Comparison of ENCODE assay signal across 9 cellular contexts in the genomic region with DNA sequence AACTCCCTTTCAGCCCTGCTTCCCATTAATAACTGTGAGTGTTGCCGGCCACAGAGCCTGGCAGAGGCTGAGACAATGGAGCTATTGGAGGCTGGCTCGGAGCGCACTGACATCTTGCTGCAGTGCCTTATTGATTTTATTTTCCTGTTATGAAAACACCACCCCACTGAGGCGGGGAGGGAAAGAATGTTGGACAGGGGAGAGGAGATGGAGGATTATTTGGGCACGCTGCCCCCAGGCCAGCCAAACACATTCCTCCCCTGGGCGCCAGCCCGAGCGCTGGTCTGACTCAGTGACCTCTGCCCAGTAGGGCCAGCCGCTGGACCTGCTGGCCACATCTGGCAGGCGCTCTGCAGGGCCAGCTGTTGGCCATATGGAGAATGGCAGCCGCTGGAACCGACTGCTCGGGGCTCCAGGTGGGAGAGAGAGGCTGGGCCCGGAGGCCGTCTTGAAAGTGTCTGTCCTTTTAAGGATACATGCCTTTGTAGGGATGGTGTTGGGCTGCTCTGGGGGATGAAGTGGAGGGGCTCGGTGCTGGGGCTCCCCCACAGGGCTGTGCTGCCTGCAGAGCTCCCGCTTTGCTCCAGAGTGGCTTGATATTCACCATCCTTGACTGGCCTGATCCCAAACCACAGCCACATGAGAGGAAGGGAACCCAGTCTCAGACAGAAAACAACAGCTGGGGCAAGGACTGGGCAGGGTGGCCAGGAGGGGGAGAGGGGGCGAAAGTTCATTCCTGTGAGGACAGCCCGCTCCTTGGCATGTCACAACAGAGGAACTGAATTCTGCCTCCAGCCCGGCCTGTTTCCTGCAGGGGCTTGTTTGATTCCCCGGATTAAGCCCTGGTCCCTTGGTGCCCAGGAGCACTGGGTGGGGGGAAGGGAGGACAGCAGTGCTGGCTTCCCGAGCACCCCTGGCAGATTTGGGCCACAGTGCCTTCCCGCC.
DNase-seq lines count a peak whose midpoint lies in the region; TF ChIP-seq lines count a peak whose summit lies in the region.
"Had no signal": no experiment of that assay in that cellular context is flagged by ENCODE, and none has a peak within 500 bp of the region (broad histone marks: within the 10 kb centered on the region; RNA-seq: fewer than 3 reads in every experiment).

No MANE protein-coding gene starts in this region.

- H3K9me3 ChIP-seq in fibroblast of lung (ENCODE audit: control insufficient read depth, insufficient read depth, low read depth, low read length) (no peaks in the 10 kb centered on the region), muscle layer of duodenum (ENCODE audit: control insufficient read depth in 1 of 2, low read length in 2 of 2) (no peaks in the 10 kb centered on the region)

- H3K27ac ChIP-seq in fibroblast of lung (ENCODE audit: insufficient read depth, low read length), result peak overlapping the region; percentile 5
- peak overlapping the region; percentile 48 for H3K27ac ChIP-seq in muscle layer of duodenum (ENCODE audit: low read length)

- DNase-seq in NCI-H2171 treated with DMSO at 0.1 percent for 48 hours (lab: John Stamatoyannopoulos, UW) (peak; percentile 13), NCI-H2171 (lab: John Stamatoyannopoulos, UW) (no peak), fibroblast of lung (ENCODE audit: low read depth in 2 of 2) (peak; percentile 51 to 92), HUDEP-2 (lab: John Stamatoyannopoulos, UW; ENCODE audit: unreplicated experiment in 76 of 76) (no peak), NCI-H1436 treated with DMSO at 0.1 percent for 48 hours (lab: John Stamatoyannopoulos, UW) (no peak)
- no peak for DNase-seq in activated CD4-positive, alpha-beta T cell treated with anti-CD3 and anti-CD28 coated beads for 4 hours
- DNase-seq in activated CD4-positive, CD25-positive, alpha-beta regulatory T cell treated with anti-CD3 and anti-CD28 coated beads, Interleukin-2, amount 50 U/mL, for 72 hours, result no peak
- DNase-seq: T1000 had no signal

- no peaks in the 10 kb centered on the region for H3K79me2 ChIP-seq in fibroblast of lung (ENCODE audit: control insufficient read depth, insufficient read depth, low read length)

- TF ChIP-seq CTCF in fibroblast of lung (conservative IDR thresholded peaks at IDR 0.05 in 1 of 2, IDR thresholded peaks at IDR 0.05 in 1 of 2; ENCODE audit: low read depth in 1 of 2, low read length in 2 of 2), result peak in 1 of 2 donors; percentile 9

- H3K36me3 ChIP-seq in fibroblast of lung (ENCODE audit: control insufficient read depth, insufficient read depth, low read length) (no peaks in the 10 kb centered on the region), muscle layer of duodenum (ENCODE audit: control insufficient read depth in 1 of 2, insufficient read depth in 2 of 2, low read length in 2 of 2) (no peaks in the 10 kb centered on the region)

- H3K9ac ChIP-seq in fibroblast of lung (ENCODE audit: insufficient read depth, low read length), result no peak overlapping the region

- no peak overlapping the region for H2AFZ ChIP-seq in fibroblast of lung (ENCODE audit: low read length)

- H3K27me3 ChIP-seq in fibroblast of lung (ENCODE audit: control insufficient read depth, insufficient read depth, low read length), result peaks cover 2% of the 10 kb centered on the region
- no peaks in the 10 kb centered on the region for H3K27me3 ChIP-seq in muscle layer of duodenum (ENCODE audit: low read depth, low read length)

- H3K4me2 ChIP-seq in fibroblast of lung (ENCODE audit: extremely low read depth, insufficient read depth, low read length), result peak overlapping the region; percentile 59

- no peak overlapping the region for H3K4me3 ChIP-seq in fibroblast of lung (replicated peaks in 1 of 4; ENCODE audit: control extremely low read depth in 1 of 4, insufficient read depth in 1 of 4, low read depth in 3 of 4, low read length in 4 of 4)
- no peak overlapping the region for H3K4me3 ChIP-seq in muscle layer of duodenum (ENCODE audit: low read depth in 1 of 2, low read length in 2 of 2)

- H3K4me1 ChIP-seq in fibroblast of lung (ENCODE audit: control insufficient read depth, extremely low read depth, insufficient read depth, low read length) (peaks cover 18% of the 10 kb centered on the region), muscle layer of duodenum (ENCODE audit: control insufficient read depth in 1 of 2, insufficient read depth in 2 of 2, low read length in 2 of 2) (peaks cover 3 to 48% of the 10 kb centered on the region in 2 donors)

- no peaks in the 10 kb centered on the region for H4K20me1 ChIP-seq in fibroblast of lung (ENCODE audit: control insufficient read depth, extremely low read depth, insufficient read depth, low read length)

Comparison
In these comparisons a context has a peak if more than half of its experiments do, and no peak if none do; other contexts are left out.
1. DNase-seq: peak in NCI-H2171 treated with DMSO at 0.1 percent for 48 hours (single experiment) and fibroblast of lung (2 of 2); none in NCI-H2171 (single experiment), activated CD4-positive, alpha-beta T cell treated with anti-CD3 and anti-CD28 coated beads for 4 hours (0 of 2), HUDEP-2 (0 of 76), NCI-H1436 treated with DMSO at 0.1 percent for 48 hours (single experiment) and activated CD4-positive, CD25-positive, alpha-beta regulatory T cell treated with anti-CD3 and anti-CD28 coated beads, Interleukin-2, amount 50 U/mL, for 72 hours (single experiment).